16 cellular contexts compared by ENCODE assay signal in the genomic region with DNA sequence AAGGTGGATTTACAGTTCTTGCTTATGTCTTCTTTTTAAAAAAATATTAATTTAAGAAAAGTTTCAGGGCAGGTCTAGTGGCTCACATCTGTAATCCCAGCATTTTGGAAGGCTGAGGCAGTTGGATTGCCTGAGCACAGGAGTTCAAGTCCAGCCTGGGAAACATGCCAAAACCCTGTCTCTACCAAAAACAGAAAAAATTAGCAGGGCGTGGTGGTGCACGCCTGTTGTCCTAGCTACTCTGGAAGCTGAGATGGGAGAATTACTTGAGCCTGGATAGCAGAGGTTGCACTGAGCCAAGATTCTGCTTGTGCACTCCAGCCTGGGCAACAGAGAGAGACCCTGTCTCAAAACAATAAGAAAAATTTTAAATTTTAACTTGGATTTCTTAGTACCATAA. TPM values are rescaled to one million over a fixed set of nuclear protein-coding genes. Genes with fewer than 3 reads are reported as not detected.
DNase-seq lines count a peak whose midpoint lies in the region; ATAC-seq and TF ChIP-seq lines count a peak whose summit lies in the region.
"Had no signal": no experiment of that assay in that cellular context is flagged by ENCODE, and none has a peak within 500 bp of the region (broad histone marks: within the 10 kb centered on the region; RNA-seq: fewer than 3 reads in every experiment).

No MANE protein-coding gene starts in this region.

- TF ChIP-seq CTCF in cardiac fibroblast (IDR thresholded peaks at IDR 0.05; ENCODE audit: low read depth, low read length), result no peak

- H3K4me3 ChIP-seq in cardiac fibroblast (replicated peaks in 1 of 2; ENCODE audit: low read depth in 2 of 2, low read length in 2 of 2), result no peak overlapping the region
- H3K4me3 ChIP-seq: esophagus muscularis mucosa, HAP-1, mucosa of descending colon had no signal

- ATAC-seq in HG03342 (IDR thresholded peaks at IDR 0.05; ENCODE audit: unreplicated experiment) (no peak), GM18858 (IDR thresholded peaks at IDR 0.05; ENCODE audit: unreplicated experiment) (no peak)
- ATAC-seq: mucosa of descending colon had no signal

- DNase-seq in A172 (ENCODE audit: low spot score) (peak; percentile 5), HT1080 (ENCODE audit: low read depth) (peak; percentile 30), cardiac fibroblast (ENCODE audit: low read depth in 2 of 2) (peak; percentile 43 to 71), iris pigment epithelial cell (ENCODE audit: low read depth) (peak; percentile 31), NCI-H187 treated with DMSO at 0.1 percent for 48 hours (lab: John Stamatoyannopoulos, UW) (no peak)
- no peak for DNase-seq in activated CD8-positive, alpha-beta memory T cell treated with anti-CD3 and anti-CD28 coated beads, Interleukin-2, amount 50 U/mL, for 4 hours
- DNase-seq: activated CD4-positive, alpha-beta T cell treated with anti-CD3 and anti-CD28 coated beads, Interleukin-2, amount 10 ng/mL, durations not matched to agents 24 days and 14 days; activated T-cell treated with anti-CD3 and anti-CD28 coated beads, Interleukin-2, amount 50 U/mL, for 24 hours; dermis blood vessel endothelial cell; NCI-H2081 treated with DMSO at 0.1 percent for 48 hours had no signal

RNA-seq across cellular contexts. Expression of a gene that starts 5.4 kb away (rescaled TPM):
- 0.60 TPM in 1 of 2 replicates, not detected in the other for total RNA-seq in A172 (2014; rRNA removed; shearing (Covaris generic))
- not detected in 2 replicates for total RNA-seq in HT1080 (2014; rRNA removed; shearing (Covaris generic))
- 0.09 and 0.30 TPM in 2 replicates for polyA plus RNA-seq in HT1080 (2015; cell fraction: cytosol; rRNA removed)
- 0.25 TPM in 1 of 2 replicates, not detected in the other for polyA plus RNA-seq in HT1080 (2015; cell fraction: nucleus; rRNA removed)
- polyA plus RNA-seq: adipose tissue had no signal

RNA-seq across cellular contexts. Expression of a gene that starts 24.6 kb away (rescaled TPM):
- total RNA-seq in A172 (2014; rRNA removed; shearing (Covaris generic)), result not detected in 2 replicates
- not detected in 2 replicates for total RNA-seq in HT1080 (2014; rRNA removed; shearing (Covaris generic))
- polyA plus RNA-seq in HT1080 (2015; cell fraction: cytosol; rRNA removed), result 0.09 TPM in 1 of 2 replicates, not detected in the other
- 0.23 TPM in 1 of 2 replicates, not detected in the other for polyA plus RNA-seq in HT1080 (2015; cell fraction: nucleus; rRNA removed)
- polyA plus RNA-seq: adipose tissue had no signal

RNA-seq across cellular contexts. Expression of a gene that starts 36.3 kb away (rescaled TPM):
- 1.1 and 2.5 TPM in 2 replicates for total RNA-seq in A172 (2014; rRNA removed; shearing (Covaris generic))
- 0.29 and 0.40 TPM in 2 replicates for total RNA-seq in HT1080 (2014; rRNA removed; shearing (Covaris generic))
- 0.19 and 1.1 TPM in 2 replicates for polyA plus RNA-seq in HT1080 (2015; cell fraction: cytosol; rRNA removed)
- 2.4 and 2.8 TPM in 2 replicates for polyA plus RNA-seq in HT1080 (2015; cell fraction: nucleus; rRNA removed)

RNA-seq across cellular contexts. Expression of a gene that starts 45.1 kb away (rescaled TPM):
- 0.12 and 1.3 TPM in 2 replicates for total RNA-seq in A172 (2014; rRNA removed; shearing (Covaris generic))
- 0.23 and 0.40 TPM in 2 replicates for total RNA-seq in HT1080 (2014; rRNA removed; shearing (Covaris generic))
- polyA plus RNA-seq in HT1080 (2015; cell fraction: cytosol; rRNA removed), result 0.14 and 0.30 TPM in 2 replicates
- polyA plus RNA-seq in HT1080 (2015; cell fraction: nucleus; rRNA removed), result 0.75 and 0.83 TPM in 2 replicates

Comparison
In these comparisons a context has a peak if more than half of its experiments do, and no peak if none do; other contexts are left out.
1. DNase-seq: peak in A172 (single experiment), HT1080 (single experiment), cardiac fibroblast (2 of 2) and iris pigment epithelial cell (single experiment); none in NCI-H187 treated with DMSO at 0.1 percent for 48 hours (single experiment) and activated CD8-positive, alpha-beta memory T cell treated with anti-CD3 and anti-CD28 coated beads, Interleukin-2, amount 50 U/mL, for 4 hours (single experiment).